Comparison of ENCODE assay signal across 10 cellular contexts in the genomic region with DNA sequence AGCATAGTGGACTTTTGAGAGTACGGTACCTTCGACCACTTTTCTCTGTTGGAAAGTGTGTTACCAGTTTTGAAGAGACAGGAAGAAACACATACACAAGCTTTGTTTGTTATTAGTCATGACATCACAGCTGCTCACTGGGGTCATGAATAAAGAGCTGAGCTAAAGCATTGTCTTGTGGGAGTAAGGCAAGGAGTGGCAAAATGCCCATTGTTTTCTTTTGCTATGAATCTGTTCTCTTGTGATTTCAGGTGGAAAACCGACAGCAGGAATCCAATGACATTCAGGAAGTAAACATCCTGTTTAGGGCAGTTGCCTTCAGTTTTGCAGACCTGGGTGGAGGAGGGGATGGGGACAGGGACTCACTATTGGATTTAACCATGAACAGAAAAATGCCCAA.
DNase-seq lines count a peak whose midpoint lies in the region; ATAC-seq and TF ChIP-seq lines count a peak whose summit lies in the region.
"Had no signal": no experiment of that assay in that cellular context is flagged by ENCODE, and none has a peak within 500 bp of the region (broad histone marks: within the 10 kb centered on the region; RNA-seq: fewer than 3 reads in every experiment).

No MANE protein-coding gene starts in this region.

- peak overlapping the region; percentile 65 for H3K27ac ChIP-seq in brain microvascular endothelial cell
- peak overlapping the region; percentile 16 to 62 for H3K27ac ChIP-seq in thoracic aorta
- H3K27ac ChIP-seq: 22Rv1 had no signal

- H3K4me1 ChIP-seq in thoracic aorta (ENCODE audit: control insufficient read depth in 1 of 2, low read depth in 2 of 2), result peaks cover 26 to 32% of the 10 kb centered on the region in 2 donors

- H3K9me3 ChIP-seq in thoracic aorta, result no peaks in the 10 kb centered on the region

- TF ChIP-seq CTCF in brain microvascular endothelial cell (IDR thresholded peaks at IDR 0.05; ENCODE audit: low read depth, low read length, missing control alignments) (no peak), thoracic aorta (IDR thresholded peaks at IDR 0.05) (no peak)

- DNase-seq in DMS153 (lab: John Stamatoyannopoulos, UW), result peak; percentile 73
- no peak for DNase-seq in DMS153 treated with DMSO at 0.1 percent for 48 hours (lab: John Stamatoyannopoulos, UW; ENCODE audit: unreplicated experiment)
- peak; percentile 60 for DNase-seq in brain microvascular endothelial cell
- DNase-seq in kidney glomerular epithelial cell (lab: John Stamatoyannopoulos, UW), result peak; percentile 69
- DNase-seq in thoracic aorta (ENCODE audit: low spot score), result no peak
- DNase-seq in NK-92 treated with Interleukin-12 subunit alpha and Interleukin-12 subunit beta, amount 100 ng/mL, for 24 hours (lab: John Stamatoyannopoulos, UW), result no peak
- DNase-seq: NCI-H774 had no signal

- H3K27me3 ChIP-seq in brain microvascular endothelial cell (replicated peaks) (no peaks in the 10 kb centered on the region), thoracic aorta (replicated peaks; ENCODE audit: insufficient read depth) (no peaks in the 10 kb centered on the region)

- ATAC-seq in thoracic aorta (ENCODE audit: insufficient number of reproducible peaks, low FRiP score, low read depth) (no peak), GM18498 (IDR thresholded peaks at IDR 0.05; ENCODE audit: unreplicated experiment) (no peak), GM18520 (IDR thresholded peaks at IDR 0.05; ENCODE audit: unreplicated experiment) (no peak)

- in situ Hi-C loops in brain microvascular endothelial cell (cut with HindIII; ENCODE audit: low pct_ligation_motif_present, low sequenced_read_pairs), result no loop called here

- no peak overlapping the region for H3K4me3 ChIP-seq in brain microvascular endothelial cell (ENCODE audit: low read depth, low read length)
- H3K4me3 ChIP-seq in thoracic aorta, result no peak overlapping the region

- H3K36me3 ChIP-seq in brain microvascular endothelial cell (replicated peaks), result no peaks in the 10 kb centered on the region
- no peaks in the 10 kb centered on the region for H3K36me3 ChIP-seq in thoracic aorta

Comparison
In these comparisons a context has a peak if more than half of its experiments do, and no peak if none do; other contexts are left out.
1. DNase-seq: peak in DMS153 (single experiment), brain microvascular endothelial cell (single experiment) and kidney glomerular epithelial cell (single experiment); none in DMS153 treated with DMSO at 0.1 percent for 48 hours (single experiment), thoracic aorta (single experiment) and NK-92 treated with Interleukin-12 subunit alpha and Interleukin-12 subunit beta, amount 100 ng/mL, for 24 hours (single experiment).